ENCODE assay signal across 18 cellular contexts in the genomic region with DNA sequence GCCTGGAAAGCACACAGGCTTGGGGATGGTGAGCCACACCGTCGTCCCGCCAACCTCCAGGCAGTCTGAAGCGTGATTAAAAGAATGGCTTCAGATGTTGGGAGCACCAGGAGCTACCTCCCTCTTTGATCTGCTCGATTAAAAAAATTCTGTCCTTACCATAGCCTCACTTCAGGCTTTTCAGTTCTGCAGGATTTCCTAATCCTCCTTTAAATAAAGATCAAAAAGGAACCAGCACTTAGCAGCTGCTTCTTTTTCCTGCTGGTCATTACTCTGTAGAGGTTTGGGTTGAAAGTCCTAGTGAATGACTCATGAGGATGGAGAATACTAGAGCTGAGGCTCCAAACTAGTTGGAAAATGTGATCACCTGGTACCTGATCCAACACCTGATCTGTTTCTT.
DNase-seq lines count a peak whose midpoint lies in the region; ATAC-seq and TF ChIP-seq lines count a peak whose summit lies in the region.
"Had no signal": no experiment of that assay in that cellular context is flagged by ENCODE, and none has a peak within 500 bp of the region (broad histone marks: within the 10 kb centered on the region; RNA-seq: fewer than 3 reads in every experiment).

No MANE protein-coding gene starts in this region.

- no TSS peak for BruUV-seq in OCI-LY7 (replicated peaks; lab: Mats Ljungman, UMichigan)

- H3K79me2 ChIP-seq in OCI-LY7 (ENCODE audit: insufficient read depth, low read depth, low read length), result no peaks in the 10 kb centered on the region

- H3K9me2 ChIP-seq in OCI-LY7 (ENCODE audit: insufficient read depth, low read length), result no peaks in the 10 kb centered on the region

- CTCF ChIA-PET in OCI-LY7 (lab: Charles Lee; ENCODE audit: unreplicated experiment), result no interaction called here

- H3K4me3 ChIP-seq in OCI-LY7 (ENCODE audit: low read depth, low read length, poor library complexity, severe bottlenecking) (no peak overlapping the region), upper lobe of right lung (no peak overlapping the region), MG63 (no peak overlapping the region)
- H3K4me3 ChIP-seq: GM12878, GM23248 had no signal

- no peak for TF ChIP-seq CTCF in OCI-LY7 (conservative IDR thresholded peaks at IDR 0.05; ENCODE audit: low read length)
- TF ChIP-seq CTCF in upper lobe of right lung (IDR thresholded peaks at IDR 0.05), result no peak
- TF ChIP-seq CTCF in type B pancreatic cell (conservative IDR thresholded peaks at IDR 0.05), result no peak

- no peak overlapping the region for H2AFZ ChIP-seq in OCI-LY7 (ENCODE audit: low read length)
- H2AFZ ChIP-seq: GM23248 had no signal

- POLR2A ChIA-PET in OCI-LY7 (lab: Charles Lee), result interaction anchor here (1.0 kb wide), 1 partner anchor 46 kb away, joined by 3 read pairs; no protein-coding TSS in a partner anchor

- no peak overlapping the region for H3K4me3 Mint-ChIP-seq in type B pancreatic cell
- H3K4me3 Mint-ChIP-seq: CD14-positive monocyte; CD4-positive, alpha-beta T cell; CD8-positive, alpha-beta memory T cell had no signal

- H3K27ac ChIP-seq in OCI-LY7 (ENCODE audit: low read depth, low read length, poor library complexity, severe bottlenecking) (no peak overlapping the region), upper lobe of right lung (no peak overlapping the region)
- H3K27ac ChIP-seq: GM23248 had no signal

- H3K27me3 ChIP-seq in upper lobe of right lung (no peaks in the 10 kb centered on the region), MG63 (no peaks in the 10 kb centered on the region)

- H3K27me3 Mint-ChIP-seq in type B pancreatic cell, result peaks cover 28% of the 10 kb centered on the region

- no peaks in the 10 kb centered on the region for H3K36me3 Mint-ChIP-seq in type B pancreatic cell
- H3K36me3 Mint-ChIP-seq: CD14-positive monocyte; CD8-positive, alpha-beta memory T cell had no signal

- no peaks in the 10 kb centered on the region for H3K9me3 Mint-ChIP-seq in type B pancreatic cell
- H3K9me3 Mint-ChIP-seq: CD4-positive, alpha-beta T cell had no signal

- H3K4me1 Mint-ChIP-seq in type B pancreatic cell (ENCODE audit: unreplicated experiment), result no peaks in the 10 kb centered on the region
- H3K4me1 Mint-ChIP-seq: CD14-positive monocyte; CD8-positive, alpha-beta memory T cell had no signal

- DNase-seq in DMS53 (lab: John Stamatoyannopoulos, UW), result peak; percentile 94
- no peak for DNase-seq in OCI-LY7 (ENCODE audit: low spot score)
- peak; percentile 15 for DNase-seq in upper lobe of right lung
- no peak for DNase-seq in MG63
- no peak for DNase-seq in type B pancreatic cell (ENCODE audit: extremely low spot score, unreplicated experiment)
- no peak for DNase-seq in COLO829 (ENCODE audit: low spot score)
- DNase-seq: Calu3; CD4-positive, alpha-beta T cell; CD8-positive, alpha-beta memory T cell; COR-L47; DMS79; EL; GDM1; GM23248; H7; HCEC 1CT had no signal

- H3K36me3 ChIP-seq in OCI-LY7 (ENCODE audit: insufficient read depth, low read length), result no peaks in the 10 kb centered on the region
- no peaks in the 10 kb centered on the region for H3K36me3 ChIP-seq in upper lobe of right lung
- no peaks in the 10 kb centered on the region for H3K36me3 ChIP-seq in MG63

- H3K9me3 ChIP-seq in OCI-LY7 (ENCODE audit: low read length) (no peaks in the 10 kb centered on the region), upper lobe of right lung (no peaks in the 10 kb centered on the region), MG63 (no peaks in the 10 kb centered on the region)

- no peak for ATAC-seq in upper lobe of right lung
- ATAC-seq: GM12878 had no signal

- intact Hi-C loops in OCI-LY7 (cut with micrococcal nuclease; ENCODE audit: unreplicated experiment) (no loop called here), upper lobe of right lung (cut with DNase I) (no loop called here)

- H4K20me1 ChIP-seq in OCI-LY7 (ENCODE audit: insufficient read depth, low read length), result no peaks in the 10 kb centered on the region

- no peak overlapping the region for H3K27ac Mint-ChIP-seq in type B pancreatic cell
- H3K27ac Mint-ChIP-seq: CD14-positive monocyte; CD4-positive, alpha-beta T cell; CD8-positive, alpha-beta memory T cell had no signal

- H3K4me1 ChIP-seq in OCI-LY7 (ENCODE audit: insufficient read depth, low read length, poor library complexity, severe bottlenecking), result peaks cover 16% of the 10 kb centered on the region
- H3K4me1 ChIP-seq in upper lobe of right lung, result no peaks in the 10 kb centered on the region

- peak overlapping the region; percentile 4; the same call in 1 of the 2 replicates for H3K4me2 ChIP-seq in OCI-LY7 (ENCODE audit: low read length)

Comparison
In these comparisons a context has a peak if more than half of its experiments do, and no peak if none do; other contexts are left out.
1. DNase-seq: peak in DMS53 (single experiment) and upper lobe of right lung (single experiment); none in OCI-LY7 (single experiment), MG63 (single experiment), type B pancreatic cell (single experiment) and COLO829 (single experiment).